In the genomic region with DNA sequence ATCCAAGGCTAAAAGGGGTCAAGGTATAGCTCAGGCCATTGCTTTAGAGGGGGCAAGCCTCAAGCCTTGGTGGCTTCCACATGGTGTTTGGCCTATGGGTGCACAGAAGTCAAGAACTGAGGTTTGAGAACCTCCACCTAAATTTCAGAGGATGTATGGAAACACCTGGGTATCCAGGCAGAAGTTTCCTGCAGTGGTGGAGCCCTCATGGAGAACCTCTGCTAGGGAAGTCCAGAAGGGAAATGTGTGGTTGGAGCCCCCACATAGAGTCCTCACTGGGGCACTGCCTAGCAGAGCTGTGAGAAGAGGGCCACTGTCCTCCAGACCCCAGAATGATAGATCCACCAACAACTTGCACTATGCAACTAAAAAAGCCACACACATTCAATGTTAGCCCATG, we compare ENCODE assay signal across 16 cellular contexts.
DNase-seq lines count a peak whose midpoint lies in the region; ATAC-seq and TF ChIP-seq lines count a peak whose summit lies in the region.
"Had no signal": no experiment of that assay in that cellular context is flagged by ENCODE, and none has a peak within 500 bp of the region (broad histone marks: within the 10 kb centered on the region; RNA-seq: fewer than 3 reads in every experiment).

No MANE protein-coding gene starts in this region.

- H3K36me3 ChIP-seq in GM23338 (ENCODE audit: insufficient read depth) (0 out of 2 replicates have a peak, but pooled peaks cover 3% of the 10 kb centered on the region), Karpas-422 (ENCODE audit: insufficient read depth, low read length) (no peaks in the 10 kb centered on the region), mammary epithelial cell (ENCODE audit: insufficient read depth, low read length) (no peaks in the 10 kb centered on the region)
- H3K36me3 ChIP-seq: BE2C, HAP-1 had no signal

- peaks cover 36% of the 10 kb centered on the region for H3K9me3 Mint-ChIP-seq in GM23338

- H3K27me3 Mint-ChIP-seq in GM23338 (ENCODE audit: insufficient read depth, low read depth, poor library complexity): no peaks in the 10 kb centered on the region
- H3K27me3 Mint-ChIP-seq: CD4-positive, CD25-positive, alpha-beta regulatory T cell had no signal

- TF ChIP-seq CTCF in GM23338 (conservative IDR thresholded peaks at IDR 0.05; ENCODE audit: low read depth in 2 of 2) (no peak), mammary epithelial cell (conservative IDR thresholded peaks at IDR 0.05 in 1 of 2, IDR thresholded peaks at IDR 0.05 in 1 of 2; ENCODE audit: extremely low read depth in 1 of 2, insufficient read depth in 1 of 2, low read depth in 1 of 2, low read length in 2 of 2) (no peak)

- H3K4me1 ChIP-seq in GM23338 (ENCODE audit: insufficient read depth): no peaks in the 10 kb centered on the region
- H3K4me1 ChIP-seq in Karpas-422 (ENCODE audit: low read length): peaks cover 10% of the 10 kb centered on the region
- H3K4me1 ChIP-seq in mammary epithelial cell (ENCODE audit: insufficient read depth, low read length): no peaks in the 10 kb centered on the region
- H3K4me1 ChIP-seq: BE2C, HAP-1 had no signal

- H3K27me3 ChIP-seq in GM23338 (ENCODE audit: insufficient read depth) (no peaks in the 10 kb centered on the region), Karpas-422 (ENCODE audit: low read length) (no peaks in the 10 kb centered on the region), mammary epithelial cell (ENCODE audit: insufficient read depth, low read length) (no peaks in the 10 kb centered on the region)
- H3K27me3 ChIP-seq: BE2C had no signal

- H3K9ac ChIP-seq in Karpas-422 (ENCODE audit: low read length): no peak overlapping the region
- no peak overlapping the region for H3K9ac ChIP-seq in mammary epithelial cell (ENCODE audit: insufficient read depth, low read length)

- no peaks in the 10 kb centered on the region for H3K9me2 ChIP-seq in GM23338 (ENCODE audit: insufficient read depth)
- H3K9me2 ChIP-seq in Karpas-422 (replicated peaks; ENCODE audit: insufficient read depth, low read length): no peaks in the 10 kb centered on the region

- peaks cover 13% of the 10 kb centered on the region for H3K9me3 ChIP-seq in Karpas-422 (ENCODE audit: low read length)
- H3K9me3 ChIP-seq in mammary epithelial cell (replicated peaks; ENCODE audit: insufficient read depth, low read length): peaks cover 18% of the 10 kb centered on the region
- H3K9me3 ChIP-seq: BE2C, HAP-1 had no signal

- H2AFZ ChIP-seq in GM23338 (no peak overlapping the region), Karpas-422 (ENCODE audit: low read length) (no peak overlapping the region), mammary epithelial cell (ENCODE audit: low read depth, low read length) (no peak overlapping the region)

- H3K27ac ChIP-seq in GM23338 (ENCODE audit: low read depth): no peak overlapping the region
- no peak overlapping the region for H3K27ac ChIP-seq in Karpas-422 (ENCODE audit: low read length)
- no peak overlapping the region for H3K27ac ChIP-seq in mammary epithelial cell (ENCODE audit: insufficient read depth, low read depth, low read length)

- no TSS peak for BruUV-seq in mammary epithelial cell (replicated peaks; lab: Mats Ljungman, UMichigan)

- H3K4me3 Mint-ChIP-seq in GM23338: no peak overlapping the region
- H3K4me3 Mint-ChIP-seq: CD4-positive, CD25-positive, alpha-beta regulatory T cell; CD8-positive, alpha-beta memory T cell had no signal

- intact Hi-C loops in left cardiac atrium (cut with DNase I): no loop called here
- intact Hi-C loops in mammary epithelial cell (cut with micrococcal nuclease): no loop called here

- no peaks in the 10 kb centered on the region for H3K4me1 Mint-ChIP-seq in GM23338
- H3K4me1 Mint-ChIP-seq: CD4-positive, CD25-positive, alpha-beta regulatory T cell; CD8-positive, alpha-beta memory T cell had no signal

- DNase-seq in GM23338 (ENCODE audit: low spot score) (peak; percentile 10), Karpas-422 (peak; percentile 50), amniotic epithelial cell (ENCODE audit: low read depth) (peak; percentile 3), left cardiac atrium (no peak), NCI-H82 (lab: John Stamatoyannopoulos, UW) (no peak), mammary epithelial cell (no peak)
- DNase-seq: ACHN; BE2C; C1 segment of cervical spinal cord; CD4-positive, CD25-positive, alpha-beta regulatory T cell; CD8-positive, alpha-beta memory T cell; COR-L47; DMS 273 treated with DMSO at 0.1 percent for 48 hours; DMS79; GF-D8 had no signal

- H3K36me3 Mint-ChIP-seq in GM23338 (ENCODE audit: low read depth): peaks cover 32% of the 10 kb centered on the region; the same call in 2 of the 3 replicates
- H3K36me3 Mint-ChIP-seq: CD4-positive, CD25-positive, alpha-beta regulatory T cell; CD8-positive, alpha-beta memory T cell had no signal

- H3K79me2 ChIP-seq in GM23338 (replicated peaks; ENCODE audit: insufficient read depth) (no peaks in the 10 kb centered on the region), Karpas-422 (ENCODE audit: low read length) (no peaks in the 10 kb centered on the region), mammary epithelial cell (ENCODE audit: insufficient read depth, low read length) (no peaks in the 10 kb centered on the region)

- dilution Hi-C loops in mammary epithelial cell (cut with HindIII; ENCODE audit: low sequenced_read_pairs): no loop called here

- no peak overlapping the region for H3K4me2 ChIP-seq in GM23338
- H3K4me2 ChIP-seq in Karpas-422 (ENCODE audit: low read depth, low read length, poor library complexity, severe bottlenecking): no peak overlapping the region
- H3K4me2 ChIP-seq in mammary epithelial cell (ENCODE audit: insufficient read depth, low read depth, low read length): no peak overlapping the region

- CTCF ChIA-PET in mammary epithelial cell (lab: Charles Lee; ENCODE audit: low non-redundant PET): no interaction called here

- no peaks in the 10 kb centered on the region for H4K20me1 ChIP-seq in GM23338 (replicated peaks; ENCODE audit: insufficient read depth)
- no peaks in the 10 kb centered on the region for H4K20me1 ChIP-seq in Karpas-422 (ENCODE audit: insufficient read depth, low read depth, low read length)
- H4K20me1 ChIP-seq in mammary epithelial cell (ENCODE audit: insufficient read depth, low read length): no peaks in the 10 kb centered on the region

- in situ Hi-C loops in mammary epithelial cell (cut with MboI; ENCODE audit: low sequenced_read_pairs in 2 of 2): no loop called here

- H3K4me3 ChIP-seq in GM23338 (no peak overlapping the region), Karpas-422 (ENCODE audit: low read length) (no peak overlapping the region), mammary epithelial cell (replicated peaks in 1 of 3; ENCODE audit: insufficient read depth in 1 of 3, low read depth in 2 of 3, low read length in 3 of 3) (no peak overlapping the region)
- H3K4me3 ChIP-seq: HAP-1 had no signal

- H3F3A ChIP-seq in GM23338 (replicated peaks; ENCODE audit: low read depth): no peaks in the 10 kb centered on the region

- H3K27ac Mint-ChIP-seq in GM23338: no peak overlapping the region
- H3K27ac Mint-ChIP-seq: CD4-positive, CD25-positive, alpha-beta regulatory T cell; CD8-positive, alpha-beta memory T cell had no signal

- ATAC-seq in GM23338 (no peak), left cardiac atrium (no peak)

TF ChIP-seq in GM23338, 12 proteins besides CTCF, POLR2A, EP300 and RAD21 (continues in another document):
- TF ChIP-seq NANOG (IDR thresholded peaks at IDR 0.05; ENCODE audit: borderline replicate concordance): no peak
- TF ChIP-seq, protein P1, sequence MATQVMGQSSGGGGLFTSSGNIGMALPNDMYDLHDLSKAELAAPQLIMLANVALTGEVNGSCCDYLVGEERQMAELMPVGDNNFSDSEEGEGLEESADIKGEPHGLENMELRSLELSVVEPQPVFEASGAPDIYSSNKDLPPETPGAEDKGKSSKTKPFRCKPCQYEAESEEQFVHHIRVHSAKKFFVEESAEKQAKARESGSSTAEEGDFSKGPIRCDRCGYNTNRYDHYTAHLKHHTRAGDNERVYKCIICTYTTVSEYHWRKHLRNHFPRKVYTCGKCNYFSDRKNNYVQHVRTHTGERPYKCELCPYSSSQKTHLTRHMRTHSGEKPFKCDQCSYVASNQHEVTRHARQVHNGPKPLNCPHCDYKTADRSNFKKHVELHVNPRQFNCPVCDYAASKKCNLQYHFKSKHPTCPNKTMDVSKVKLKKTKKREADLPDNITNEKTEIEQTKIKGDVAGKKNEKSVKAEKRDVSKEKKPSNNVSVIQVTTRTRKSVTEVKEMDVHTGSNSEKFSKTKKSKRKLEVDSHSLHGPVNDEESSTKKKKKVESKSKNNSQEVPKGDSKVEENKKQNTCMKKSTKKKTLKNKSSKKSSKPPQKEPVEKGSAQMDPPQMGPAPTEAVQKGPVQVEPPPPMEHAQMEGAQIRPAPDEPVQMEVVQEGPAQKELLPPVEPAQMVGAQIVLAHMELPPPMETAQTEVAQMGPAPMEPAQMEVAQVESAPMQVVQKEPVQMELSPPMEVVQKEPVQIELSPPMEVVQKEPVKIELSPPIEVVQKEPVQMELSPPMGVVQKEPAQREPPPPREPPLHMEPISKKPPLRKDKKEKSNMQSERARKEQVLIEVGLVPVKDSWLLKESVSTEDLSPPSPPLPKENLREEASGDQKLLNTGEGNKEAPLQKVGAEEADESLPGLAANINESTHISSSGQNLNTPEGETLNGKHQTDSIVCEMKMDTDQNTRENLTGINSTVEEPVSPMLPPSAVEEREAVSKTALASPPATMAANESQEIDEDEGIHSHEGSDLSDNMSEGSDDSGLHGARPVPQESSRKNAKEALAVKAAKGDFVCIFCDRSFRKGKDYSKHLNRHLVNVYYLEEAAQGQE (IDR thresholded peaks at IDR 0.05; ENCODE audit: unreplicated experiment): no peak

Comparison
In these comparisons a context has a peak if more than half of its experiments do, and no peak if none do; other contexts are left out.
1. DNase-seq: peak in GM23338 (single experiment), Karpas-422 (single experiment) and amniotic epithelial cell (single experiment); none in left cardiac atrium (single experiment), NCI-H82 (single experiment) and mammary epithelial cell (single experiment).